In the genomic region with DNA sequence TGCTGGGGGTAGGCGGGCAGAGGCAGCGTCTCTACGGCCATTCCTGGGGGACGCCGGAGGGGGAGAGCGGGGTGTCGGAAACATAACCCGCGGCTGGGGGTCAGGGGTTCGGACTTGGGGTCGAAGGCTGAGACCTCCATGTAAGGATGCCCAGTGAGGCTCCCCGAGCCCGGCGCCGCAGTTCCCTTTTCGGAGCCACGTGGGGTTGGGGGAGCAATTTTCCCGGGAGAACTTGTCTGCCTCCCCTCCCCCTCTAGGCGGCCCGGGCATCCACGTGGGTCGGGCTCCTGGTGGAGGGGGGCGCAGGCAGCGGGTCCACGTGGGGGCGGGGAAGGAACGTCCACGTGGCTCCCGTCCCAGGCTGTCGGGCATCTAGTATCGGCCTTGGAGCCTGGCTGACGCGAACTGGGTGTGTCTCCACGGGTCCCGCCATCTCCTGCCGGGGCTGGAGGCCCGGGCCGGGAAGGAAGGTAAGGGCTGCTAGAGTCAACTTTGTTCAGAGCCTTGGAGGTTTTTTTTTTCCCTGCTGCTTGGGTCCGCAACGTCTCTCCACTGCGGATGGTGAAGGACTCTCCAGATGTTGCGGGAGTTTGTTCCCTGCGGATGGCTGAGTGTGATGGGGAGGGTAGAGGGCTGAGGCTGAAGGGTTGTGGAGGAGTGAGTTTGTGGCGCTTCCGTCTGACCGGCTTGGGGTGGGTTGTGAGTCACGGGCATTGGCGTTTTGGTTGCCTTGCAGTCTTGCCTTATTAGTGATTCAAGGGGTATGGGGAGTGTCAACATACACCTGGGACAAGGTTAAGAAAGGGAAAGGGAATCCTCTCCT, we compare ENCODE assay signal across 8 cellular contexts. TPM values are rescaled to one million over a fixed set of nuclear protein-coding genes. Genes with fewer than 3 reads are reported as not detected.
DNase-seq lines count a peak whose midpoint lies in the region; ATAC-seq and TF ChIP-seq lines count a peak whose summit lies in the region.

No MANE protein-coding gene starts in this region.

- ATAC-seq in GM18498 (IDR thresholded peaks at IDR 0.05; ENCODE audit: unreplicated experiment): peak; percentile 18
- ATAC-seq in right lobe of liver: peak; percentile 17 to 52 (median 28)

- no peaks in the 10 kb centered on the region for H3K27me3 ChIP-seq in duodenal mucosa (ENCODE audit: control insufficient read depth in 1 of 2, insufficient read depth in 2 of 2, low read length in 2 of 2)
- H3K27me3 ChIP-seq in right lobe of liver: no peaks in the 10 kb centered on the region

- peak overlapping the region; percentile 89 for H3K27ac ChIP-seq in duodenal mucosa (ENCODE audit: low read depth, low read length)
- peak overlapping the region; percentile 54 to 91 (median 78) for H3K27ac ChIP-seq in right lobe of liver

- intact Hi-C loops in right lobe of liver (cut with DNase I): no loop called here

- H3K4me3 ChIP-seq in duodenal mucosa (ENCODE audit: low read depth in 1 of 2, low read length in 2 of 2): peak overlapping the region; percentile 81 to 87
- H3K4me3 ChIP-seq in right lobe of liver: peak overlapping the region; percentile 90 to 98 (median 97)

- H3K4me1 ChIP-seq in duodenal mucosa (ENCODE audit: control insufficient read depth in 1 of 2, insufficient read depth in 2 of 2, low read length in 2 of 2) (peaks cover 22 to 27% of the 10 kb centered on the region in 2 donors), right lobe of liver (peaks cover 0 to 12% (median 4%) of the 10 kb centered on the region in 4 donors)

- H3K36me3 ChIP-seq in duodenal mucosa (ENCODE audit: control insufficient read depth in 1 of 2, insufficient read depth in 2 of 2, low read length in 2 of 2) (peaks cover 12 to 13% of the 10 kb centered on the region in 2 donors), right lobe of liver (peaks cover 0 to 10% (median 2%) of the 10 kb centered on the region in 4 donors)

- no peak for TF ChIP-seq CTCF in right lobe of liver (IDR thresholded peaks at IDR 0.05)

- TF ChIP-seq POLR2A in right lobe of liver (IDR thresholded peaks at IDR 0.05): no peak

- H3K9me3 ChIP-seq in duodenal mucosa (ENCODE audit: control insufficient read depth in 1 of 2, low read length in 2 of 2) (no peaks in the 10 kb centered on the region), right lobe of liver (no peaks in the 10 kb centered on the region)

- DNase-seq in A172 (ENCODE audit: low spot score): peak; percentile 71
- DNase-seq in NCI-H1048 (lab: John Stamatoyannopoulos, UW): peak; percentile 42
- peak; percentile 82 for DNase-seq in activated CD4-positive, alpha-beta T cell treated with anti-CD3 and anti-CD28 coated beads for 48 hours
- peak; percentile 69 to 82 (median 79) for DNase-seq in right lobe of liver
- DNase-seq in stimulated activated CD4-positive, alpha-beta T cell treated with anti-CD3 and anti-CD28 coated beads, Interleukin-4, amount 100 ng/mL, for 24 hours: peak; percentile 75
- no peak for DNase-seq in effector CD4-positive, alpha-beta T cell

- H3K9ac ChIP-seq in duodenal mucosa (ENCODE audit: low read depth in 1 of 2, low read length in 2 of 2): peak overlapping the region; percentile 62 to 74

- 1% methylated on average over 19 of the region's 48 CpGs for WGBS in right lobe of liver (ENCODE audit: insufficient coverage, low coverage, low lambda C conversion rate, missing lambda C conversion rate)

RNA-seq across cellular contexts. Expression of gene PPRC1, which starts 0.7 kb away (rescaled TPM):
- 26.0 and 28.9 TPM in 2 replicates for total RNA-seq in A172 (2014; rRNA removed; shearing (Covaris generic))
- total RNA-seq in right lobe of liver: 10 to 100 TPM in 3 of 6 experiments, 1 to 10 TPM in 3; 7.9 to 18.2 (median 10.3) TPM

RNA-seq across cellular contexts. Expression of gene LDB1, which starts 13.4 kb away (rescaled TPM):
- total RNA-seq in A172 (2014; rRNA removed; shearing (Covaris generic)): 27.3 and 29.0 TPM in 2 replicates
- 10 to 100 TPM; 11.2 to 14.7 (median 13.0) TPM for total RNA-seq in right lobe of liver

RNA-seq across cellular contexts. Expression of gene NOLC1, which starts 18.6 kb away (rescaled TPM):
- 77.2 and 87.7 TPM in 2 replicates for total RNA-seq in A172 (2014; rRNA removed; shearing (Covaris generic))
- total RNA-seq in right lobe of liver: 10 to 100 TPM; 16.0 to 60.2 (median 27.3) TPM
